ENCODE assay signal across 10 cellular contexts in the genomic region with DNA sequence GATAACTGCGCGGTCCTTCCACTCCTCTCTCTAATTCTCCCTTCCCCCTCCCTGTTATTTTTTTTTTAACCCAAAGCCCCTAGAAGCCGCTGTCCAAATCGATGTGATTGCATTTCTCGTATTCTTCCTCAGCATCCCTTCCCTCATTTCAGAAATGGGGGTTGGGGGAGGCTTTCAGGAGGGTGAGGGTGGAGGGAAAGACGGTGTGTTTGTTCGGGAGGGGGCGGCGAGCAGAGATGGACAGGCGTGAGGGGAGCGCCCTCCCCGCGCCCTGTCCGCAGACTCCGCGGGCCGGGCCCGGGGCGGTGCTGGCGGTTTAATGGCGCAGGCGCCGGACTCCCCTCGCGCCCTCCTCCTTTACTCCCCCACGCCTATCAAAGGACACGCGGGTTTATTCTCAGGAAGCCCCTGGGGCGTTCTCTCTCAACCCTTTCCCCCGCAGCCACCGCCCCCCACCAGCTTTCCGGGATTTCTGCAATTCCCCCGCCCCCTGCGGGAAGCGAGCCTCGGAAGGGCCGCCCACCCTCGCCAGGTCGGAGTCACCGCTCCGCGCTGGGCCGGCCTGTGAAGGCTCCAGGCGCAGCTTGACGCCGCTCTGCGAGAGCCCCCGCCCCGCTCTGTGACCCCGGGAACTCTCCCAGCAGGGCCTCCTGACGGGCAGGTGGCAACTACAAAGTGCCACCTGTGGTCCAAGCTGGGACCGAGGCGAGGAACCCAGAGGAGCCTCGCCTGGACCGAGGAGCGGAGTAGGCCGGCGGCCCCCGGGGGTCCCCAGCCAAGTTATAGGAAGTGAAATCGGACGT. TPM values are rescaled to one million over a fixed set of nuclear protein-coding genes. Genes with fewer than 3 reads are reported as not detected.
DNase-seq lines count a peak whose midpoint lies in the region; ATAC-seq and TF ChIP-seq lines count a peak whose summit lies in the region.
"Had no signal": no experiment of that assay in that cellular context is flagged by ENCODE, and none has a peak within 500 bp of the region (broad histone marks: within the 10 kb centered on the region; RNA-seq: fewer than 3 reads in every experiment).

No MANE protein-coding gene starts in this region.

- no peaks in the 10 kb centered on the region for H3K36me3 ChIP-seq in right lobe of liver

- H3K9me3 ChIP-seq in right lobe of liver = no peaks in the 10 kb centered on the region

- H3K27me3 Mint-ChIP-seq in T-helper 2 cell treated with Interferon-gamma antibody and Interleukin-4, amounts not matched to agents 5 μg/mL and 100 μg/mL, for 36 hours (ENCODE audit: low read depth) = peaks cover 45% of the 10 kb centered on the region

- WGBS in right lobe of liver (ENCODE audit: insufficient coverage, low coverage, low lambda C conversion rate, missing lambda C conversion rate) = 9% methylated on average over 48 of the region's 61 CpGs

- ATAC-seq in right lobe of liver (peak; percentile 57 to 70 (median 62)), GM18517 (IDR thresholded peaks at IDR 0.05; ENCODE audit: unreplicated experiment) (no peak), HG02763 (IDR thresholded peaks at IDR 0.05; ENCODE audit: unreplicated experiment) (no peak)
- ATAC-seq in activated CD4-positive, CD25-positive, alpha-beta regulatory T cell treated with anti-CD3 and anti-CD28 coated beads, Interleukin-2, amount 50 U/mL, for 24 hours = no peak

- H3K27ac ChIP-seq in caudate nucleus (ENCODE audit: low read depth, low read length) (peak overlapping the region; percentile 67), right lobe of liver (no peak overlapping the region)

- H3K9me3 Mint-ChIP-seq in T-helper 2 cell treated with Interferon-gamma antibody and Interleukin-4, amounts not matched to agents 5 μg/mL and 100 μg/mL, for 36 hours = no peaks in the 10 kb centered on the region

- H3K4me1 Mint-ChIP-seq in T-helper 2 cell treated with Interferon-gamma antibody and Interleukin-4, amounts not matched to agents 5 μg/mL and 100 μg/mL, for 36 hours (ENCODE audit: low read depth) = no peaks in the 10 kb centered on the region

- peaks cover 0 to 11% (median 0%) of the 10 kb centered on the region in 4 donors for H3K4me1 ChIP-seq in right lobe of liver

- H3K4me3 Mint-ChIP-seq in T-helper 2 cell treated with Interferon-gamma antibody and Interleukin-4, amounts not matched to agents 5 μg/mL and 100 μg/mL, for 36 hours = no peak overlapping the region

- no peak for TF ChIP-seq POLR2A in right lobe of liver (IDR thresholded peaks at IDR 0.05)

- no peak for TF ChIP-seq CTCF in right lobe of liver (IDR thresholded peaks at IDR 0.05)

- H3K27ac Mint-ChIP-seq in T-helper 2 cell treated with Interferon-gamma antibody and Interleukin-4, amounts not matched to agents 5 μg/mL and 100 μg/mL, for 36 hours = no peak overlapping the region

- H3K27me3 ChIP-seq in right lobe of liver = peaks cover 0 to 4% of the 10 kb centered on the region in 2 donors

- intact Hi-C loops in right lobe of liver (cut with DNase I) = no loop called here

- H3K36me3 Mint-ChIP-seq in T-helper 2 cell treated with Interferon-gamma antibody and Interleukin-4, amounts not matched to agents 5 μg/mL and 100 μg/mL, for 36 hours (ENCODE audit: low read depth) = no peaks in the 10 kb centered on the region

- DNase-seq in DMS153 treated with DMSO at 0.1 percent for 48 hours (lab: John Stamatoyannopoulos, UW; ENCODE audit: unreplicated experiment) (peak; percentile 43), NCI-H146 (lab: John Stamatoyannopoulos, UW) (peak; percentile 97), caudate nucleus (lab: John Stamatoyannopoulos, UW) (peak in 32 of 61 donors; percentile 2 to 64 (median 28)), right lobe of liver (no peak)
- DNase-seq in T-helper 2 cell treated with Interferon-gamma antibody and Interleukin-4, amounts not matched to agents 5 μg/mL and 100 μg/mL, for 36 hours (ENCODE audit: low spot score) = no peak
- DNase-seq: activated CD4-positive, alpha-beta T cell treated with anti-CD3 and anti-CD28 coated beads for 1 hour; activated effector memory CD4-positive, alpha-beta T cell treated with Interleukin-2 at 50 U/mL for 16 hours had no signal

- peak overlapping the region in 2 of 3 donors; percentile 5 to 32 for H3K4me3 ChIP-seq in right lobe of liver

RNA-seq across cellular contexts. Expression of a gene that starts 1.0 kb away (rescaled TPM):
- under 1 TPM in 5 of 6 experiments, not detected in 1; 0.02 to 0.15 (median 0.07) TPM for total RNA-seq in right lobe of liver

Comparison
In these comparisons a context has a peak if more than half of its experiments do, and no peak if none do; other contexts are left out.
1. DNase-seq: peak in DMS153 treated with DMSO at 0.1 percent for 48 hours (single experiment), NCI-H146 (single experiment) and caudate nucleus (32 of 61); none in right lobe of liver (0 of 3) and T-helper 2 cell treated with Interferon-gamma antibody and Interleukin-4, amounts not matched to agents 5 μg/mL and 100 μg/mL, for 36 hours (single experiment).
2. ATAC-seq: peak in right lobe of liver (4 of 4); none in activated CD4-positive, CD25-positive, alpha-beta regulatory T cell treated with anti-CD3 and anti-CD28 coated beads, Interleukin-2, amount 50 U/mL, for 24 hours (0 of 2), GM18517 (single experiment) and HG02763 (single experiment).